20 cellular contexts compared by ENCODE assay signal in the genomic region with DNA sequence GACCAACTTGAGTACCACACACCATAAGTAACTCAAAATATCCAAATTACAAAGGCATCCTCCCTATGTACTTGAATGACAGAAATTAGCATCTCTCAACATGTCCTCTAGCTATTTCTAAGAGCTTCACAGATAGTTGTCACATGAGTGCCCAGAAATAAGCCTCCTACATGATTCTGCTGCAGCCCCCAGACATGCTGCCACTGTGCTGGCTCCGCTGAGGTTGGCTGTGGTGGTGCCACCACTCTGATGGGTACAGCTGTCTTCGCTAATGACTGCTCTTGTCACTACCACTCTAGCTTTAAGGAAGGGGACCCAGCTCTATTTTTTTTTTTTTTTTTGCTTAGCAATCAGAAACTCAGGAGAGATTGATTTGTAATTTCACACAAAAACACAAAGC.
"Had no signal": no experiment of that assay in that cellular context is flagged by ENCODE, and none has a peak within 500 bp of the region (broad histone marks: within the 10 kb centered on the region; RNA-seq: fewer than 3 reads in every experiment).

No MANE protein-coding gene starts in this region.

- DNase-seq: colonic mucosa; cortex of kidney; effector CD8-positive, alpha-beta T cell; effector memory CD8-positive, alpha-beta T cell; endodermal cell; erythroblast; foreskin keratinocyte; heart left ventricle; hypothalamus; immature natural killer cell; left cardiac atrium; left lung; left ventricle myocardium superior; mammary epithelial cell; mesendoderm; midbrain had no signal

- H3K9me3 ChIP-seq: colonic mucosa, gastroesophageal sphincter, heart left ventricle, left lung had no signal

- H3K4me2 ChIP-seq: hepatocyte had no signal

- H3K79me2 ChIP-seq: hepatocyte had no signal

- H3K4me3 ChIP-seq: colonic mucosa, gastroesophageal sphincter, heart left ventricle, hepatocyte, left lung, lung had no signal

- H3K4me1 ChIP-seq: colonic mucosa, foreskin keratinocyte, gastroesophageal sphincter, heart left ventricle, left lung had no signal

- H2AFZ ChIP-seq: hepatocyte had no signal

- H3K36me3 ChIP-seq: colonic mucosa, gastroesophageal sphincter, heart left ventricle, left lung had no signal

- H3K27me3 ChIP-seq: colonic mucosa, foreskin keratinocyte, gastroesophageal sphincter, heart left ventricle, hepatocyte, left lung had no signal

- H3K27ac ChIP-seq: colonic mucosa, epithelial cell of prostate, foreskin keratinocyte, gastroesophageal sphincter, heart left ventricle, hepatocyte, left lung had no signal
